In the genomic region with DNA sequence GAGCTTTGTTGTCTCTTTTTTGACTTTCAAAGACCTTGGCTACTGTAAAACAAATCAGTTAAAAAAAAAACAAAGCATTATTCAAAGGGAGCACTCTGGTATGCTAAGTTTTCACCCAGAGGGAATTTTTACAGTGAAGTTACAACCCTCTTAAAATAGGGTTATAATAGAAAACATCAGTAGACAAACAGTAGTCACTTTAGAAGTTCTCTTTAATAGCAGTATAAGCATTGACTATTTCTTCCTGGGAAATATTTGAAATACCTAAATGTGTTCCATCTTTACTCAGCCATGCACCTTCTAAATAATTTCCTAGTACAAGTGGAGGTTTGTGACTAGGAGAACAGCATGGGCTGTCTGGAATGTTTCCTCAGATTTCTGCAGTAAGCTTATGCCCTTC, we compare ENCODE assay signal across 1 cellular context.
TF ChIP-seq lines count a peak whose summit lies in the region.

No MANE protein-coding gene starts in this region.

TF ChIP-seq in HepG2, 621 proteins besides CTCF, POLR2A, EP300 and RAD21 (continued from another document):
- TF ChIP-seq NPAS2 (CRISPR knock-in tag; IDR thresholded peaks at IDR 0.05; ENCODE audit: borderline replicate concordance) (no peak), ZNF577 (CRISPR knock-in tag; IDR thresholded peaks at IDR 0.05; ENCODE audit: borderline replicate concordance, low read depth) (no peak), RARG (CRISPR knock-in tag; IDR thresholded peaks at IDR 0.05; ENCODE audit: low read depth) (no peak), ZBTB1 (CRISPR knock-in tag; IDR thresholded peaks at IDR 0.05; ENCODE audit: borderline replicate concordance) (no peak)
